ENCODE assay signal across 17 cellular contexts in genomic region chr3:133939496-133939835, GRCh38.
"Had no signal": no experiment of that assay in that cellular context is flagged by ENCODE, and none has a peak within 500 bp of the region (broad histone marks: within the 10 kb centered on the region; RNA-seq: fewer than 3 reads in every experiment).

No MANE protein-coding gene starts in this region.

- H3K36me3 ChIP-seq: colonic mucosa, heart left ventricle, prostate gland, tibial artery had no signal

- H3K27ac Mint-ChIP-seq: naive B cell, nephron had no signal

- H3K9me3 Mint-ChIP-seq: naive B cell, nephron had no signal

- H3K4me3 ChIP-seq: colonic mucosa, heart left ventricle, lung, prostate gland, skin epidermis, tibial artery had no signal

- H3K9me3 ChIP-seq: colonic mucosa, heart left ventricle, prostate gland, tibial artery had no signal

- H3K79me2 ChIP-seq: parathyroid adenoma had no signal

- H3K4me3 Mint-ChIP-seq: naive B cell, nephron had no signal

- H3K27ac ChIP-seq: colonic mucosa, heart left ventricle, parathyroid adenoma, prostate gland, skin epidermis, tibial artery had no signal

- H3K36me3 Mint-ChIP-seq: naive B cell had no signal

- H2AFZ ChIP-seq: parathyroid adenoma had no signal

- DNase-seq: cerebellar nuclear complex; effector CD8-positive, alpha-beta T cell; foreskin melanocyte; left colon; left ventricle myocardium superior; mesenchymal stem cell; naive B cell; stimulated activated CD4-positive, alpha-beta T cell treated with anti-CD3 and anti-CD28 coated beads, Interleukin-12 subunit alpha, Interleukin-12 subunit beta, amount 100 ng/mL, for 4 hours; stimulated activated naive CD4-positive, alpha-beta T cell had no signal

- H3K27me3 ChIP-seq: colonic mucosa, heart left ventricle, tibial artery had no signal

- H3K9ac ChIP-seq: parathyroid adenoma had no signal
